20 cellular contexts compared by ENCODE assay signal in the genomic region with DNA sequence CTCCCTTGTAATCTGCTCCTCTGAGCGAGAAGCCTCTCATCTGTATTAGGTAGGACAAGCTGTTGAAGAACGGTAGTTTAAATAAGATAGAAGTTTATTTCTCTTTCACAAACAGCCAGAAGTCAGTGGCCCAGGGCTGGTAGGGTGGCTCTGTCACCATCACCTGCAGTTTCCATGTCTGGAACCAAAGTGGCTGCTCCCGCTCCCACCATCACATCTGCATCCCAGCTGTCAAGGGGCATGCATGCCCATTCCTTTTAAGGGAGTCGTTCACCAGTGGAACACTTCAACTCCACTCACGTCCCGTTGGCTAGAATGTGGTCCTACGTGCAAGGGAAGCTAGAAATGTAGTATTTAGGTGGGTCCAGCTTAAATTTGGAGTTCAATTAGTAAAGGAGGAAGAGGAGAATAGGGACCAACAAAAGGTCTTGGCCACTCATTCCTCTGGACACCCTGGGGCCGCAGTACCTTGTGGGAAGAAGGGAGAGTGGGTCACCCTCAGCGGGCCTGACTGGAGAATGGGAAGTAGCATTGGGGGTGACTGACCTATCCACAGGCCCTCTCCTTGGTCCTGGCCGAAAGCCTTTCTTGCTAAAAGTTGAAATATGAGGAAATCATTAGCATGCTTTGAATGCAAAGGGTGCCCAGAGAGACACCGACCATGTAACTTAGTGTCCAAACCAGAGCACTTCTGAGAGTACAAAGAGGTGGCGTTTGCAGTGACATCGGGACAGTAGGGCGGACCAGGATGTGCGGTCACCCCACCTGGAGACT. TPM values are rescaled to one million over a fixed set of nuclear protein-coding genes. Genes with fewer than 3 reads are reported as not detected.
A peak's percentile ranks its signal among the peaks of the same experiment; 100 is the strongest.
DNase-seq lines count a peak whose midpoint lies in the region; ATAC-seq, FAIRE-seq and TF ChIP-seq lines count a peak whose summit lies in the region.
"Had no signal": no experiment of that assay in that cellular context is flagged by ENCODE, and none has a peak within 500 bp of the region (broad histone marks: within the 10 kb centered on the region; RNA-seq: fewer than 3 reads in every experiment).

No MANE protein-coding gene starts in this region.

- H3K4me3 ChIP-seq in HepG2 (replicated peaks in 1 of 3; ENCODE audit: insufficient read depth in 1 of 3, low read depth in 2 of 3, low read length in 3 of 3) = no peak overlapping the region
- no peak overlapping the region for H3K4me3 ChIP-seq in right lobe of liver
- no peak overlapping the region for H3K4me3 ChIP-seq in astrocyte (ENCODE audit: insufficient read depth, low read depth, low read length)
- H3K4me3 ChIP-seq in kidney (ENCODE audit: low read length in 2 of 2) = no peak overlapping the region
- H3K4me3 ChIP-seq: A549, HAP-1 had no signal

- intact Hi-C loops in HepG2 (cut with micrococcal nuclease; ENCODE audit: unreplicated experiment) = no loop called here
- intact Hi-C loops in right lobe of liver (cut with DNase I) = no loop called here
- intact Hi-C loops in kidney (cut with DNase I) = no loop called here

- H3K27me3 ChIP-seq in HepG2 (ENCODE audit: control insufficient read depth in 1 of 2, insufficient read depth in 2 of 2, low read length in 2 of 2) (peaks cover 0 to 4% of the 10 kb centered on the region in 2 experiments; a peak in 3 of 5 replicates), right lobe of liver (no peaks in the 10 kb centered on the region), astrocyte (ENCODE audit: insufficient read depth, low read length) (no peaks in the 10 kb centered on the region)
- H3K27me3 ChIP-seq: BE2C had no signal

- BruUV-seq in HepG2 (replicated peaks; lab: Mats Ljungman, UMichigan) = no TSS peak

- in situ Hi-C loops in HepG2 (cut with HindIII; ENCODE audit: extremely low pct_ligation_motif_present, low pct_unique_long_range_greater_than_20kb) = no loop called here

- H3K27me3 Mint-ChIP-seq in astrocyte (ENCODE audit: low read depth, unreplicated experiment) = no peaks in the 10 kb centered on the region

- H2AFZ ChIP-seq in HepG2 (ENCODE audit: low read length) = no peak overlapping the region
- H2AFZ ChIP-seq in astrocyte (ENCODE audit: low read depth, low read length) = no peak overlapping the region

- H3K36me3 ChIP-seq in HepG2 (replicated peaks in 1 of 2; ENCODE audit: control insufficient read depth in 1 of 2, insufficient read depth in 2 of 2, low read length in 2 of 2) (no peaks in the 10 kb centered on the region), right lobe of liver (no peaks in the 10 kb centered on the region), astrocyte (ENCODE audit: insufficient read depth, low read length) (no peaks in the 10 kb centered on the region), kidney (ENCODE audit: control insufficient read depth in 1 of 2, insufficient read depth in 2 of 2, low read length in 2 of 2) (no peaks in the 10 kb centered on the region)
- H3K36me3 ChIP-seq: BE2C, HAP-1 had no signal

- no peak for FAIRE-seq in HepG2 (lab: Jason Lieb, UNC)
- no peak for FAIRE-seq in astrocyte (lab: Jason Lieb, UNC)
- no peak for FAIRE-seq in kidney (lab: Jason Lieb, UNC)
- FAIRE-seq: A549, D721Med, G401.6, GM12891 had no signal

- no peak overlapping the region for H3K27ac Mint-ChIP-seq in astrocyte (ENCODE audit: unreplicated experiment)
- H3K27ac Mint-ChIP-seq: HFFc6 had no signal

- H3K27ac ChIP-seq in HepG2 (ENCODE audit: extremely low read length, insufficient read depth, low read length) (no peak overlapping the region), right lobe of liver (no peak overlapping the region), astrocyte (ENCODE audit: low read depth, low read length) (no peak overlapping the region), kidney (ENCODE audit: low read depth in 2 of 2, low read length in 2 of 2) (no peak overlapping the region)
- H3K27ac ChIP-seq: A549, C4-2B had no signal

- no peak overlapping the region for H3K4me2 ChIP-seq in HepG2 (ENCODE audit: low read depth, low read length)
- H3K4me2 ChIP-seq in astrocyte (ENCODE audit: low read length) = no peak overlapping the region
- H3K4me2 ChIP-seq: A549 had no signal

- H3K36me3 Mint-ChIP-seq in astrocyte (ENCODE audit: low read depth, unreplicated experiment) = peaks cover 7% of the 10 kb centered on the region
- H3K36me3 Mint-ChIP-seq: CD4-positive, alpha-beta memory T cell had no signal

- DNase-seq in HepG2 (ENCODE audit: low spot score) = no peak
- DNase-seq in right lobe of liver = no peak
- DNase-seq in astrocyte (ENCODE audit: low read depth) = no peak
- peak; percentile 26 for DNase-seq in kidney
- DNase-seq in putamen (ENCODE audit: low spot score) = no peak
- no peak for DNase-seq in effector CD4-positive, alpha-beta T cell
- DNase-seq: CD4-positive, alpha-beta memory T cell; COR-L47; DMS153; DMS79 treated with DMSO at 0.1 percent for 48 hours; EL; GOT3; HFFc6 had no signal

- H3K9me3 ChIP-seq in HepG2 (ENCODE audit: low read length) (no peaks in the 10 kb centered on the region), right lobe of liver (no peaks in the 10 kb centered on the region), astrocyte (ENCODE audit: insufficient read depth, low read depth, low read length) (peaks cover 4% of the 10 kb centered on the region), kidney (ENCODE audit: control insufficient read depth in 1 of 2, low read length in 2 of 2) (no peaks in the 10 kb centered on the region)
- H3K9me3 ChIP-seq: A549, BE2C, HAP-1 had no signal

- peaks cover 16% of the 10 kb centered on the region for H3K4me1 Mint-ChIP-seq in astrocyte (ENCODE audit: low read depth, unreplicated experiment)

- POLR2A ChIA-PET in HepG2 (lab: Yijun Ruan, JAX) = interaction anchor here (0.9 kb wide), 1 partner anchor 259 kb away, joined by 3 read pairs; no protein-coding TSS in a partner anchor

- TF ChIP-seq POLR2A in HepG2 (IDR thresholded peaks at IDR 0.05; ENCODE audit: insufficient read depth in 1 of 2, low read depth in 2 of 2, low read length in 2 of 2) (no peak), right lobe of liver (IDR thresholded peaks at IDR 0.05) (no peak)

- no peaks in the 10 kb centered on the region for H3K9me3 Mint-ChIP-seq in astrocyte (ENCODE audit: unreplicated experiment)
- H3K9me3 Mint-ChIP-seq: HFFc6 had no signal

- TF ChIP-seq EP300 in HepG2 (IDR thresholded peaks at IDR 0.05; ENCODE audit: low read depth in 2 of 2, low read length in 2 of 2) (no peak), HepG2 (CRISPR knock-in tag; IDR thresholded peaks at IDR 0.05; ENCODE audit: borderline replicate concordance) (no peak)

- no peak overlapping the region for H3K9ac ChIP-seq in HepG2 (ENCODE audit: insufficient read depth, low read depth, low read length)
- no peak overlapping the region for H3K9ac ChIP-seq in astrocyte (ENCODE audit: low read length)
- H3K9ac ChIP-seq in kidney (ENCODE audit: low read length in 2 of 2) = no peak overlapping the region

- peak overlapping the region; percentile 20 for H3K4me3 Mint-ChIP-seq in astrocyte (ENCODE audit: unreplicated experiment)
- H3K4me3 Mint-ChIP-seq: CD4-positive, alpha-beta memory T cell; HFFc6 had no signal

- no peaks in the 10 kb centered on the region for H4K20me1 ChIP-seq in HepG2 (ENCODE audit: insufficient read depth, low read length)
- peaks cover 6% of the 10 kb centered on the region for H4K20me1 ChIP-seq in astrocyte (ENCODE audit: insufficient read depth, low read length)

- H3K4me1 ChIP-seq in HepG2 (ENCODE audit: insufficient read depth, low read length) = peaks cover 45% of the 10 kb centered on the region
- peaks cover 0 to 31% (median 13%) of the 10 kb centered on the region in 4 donors for H3K4me1 ChIP-seq in right lobe of liver
- H3K4me1 ChIP-seq in astrocyte (ENCODE audit: insufficient read depth, low read length) = peaks cover 12% of the 10 kb centered on the region
- peaks cover 0 to 8% of the 10 kb centered on the region in 2 donors for H3K4me1 ChIP-seq in kidney (ENCODE audit: control insufficient read depth in 1 of 2, insufficient read depth in 1 of 2, low read depth in 1 of 2, low read length in 2 of 2)
- H3K4me1 ChIP-seq: HAP-1 had no signal

- TF ChIP-seq CTCF in HepG2 (CRISPR knock-in tag; IDR thresholded peaks at IDR 0.05) = no peak
- TF ChIP-seq CTCF in right lobe of liver (IDR thresholded peaks at IDR 0.05) = no peak
- TF ChIP-seq CTCF in astrocyte (IDR thresholded peaks at IDR 0.05; ENCODE audit: insufficient read depth, low read depth, low read length) = no peak
- TF ChIP-seq CTCF in kidney (IDR thresholded peaks at IDR 0.05; ENCODE audit: borderline replicate concordance, extremely low read depth, insufficient read depth) = no peak

- H3K79me2 ChIP-seq in HepG2 (ENCODE audit: insufficient read depth, low read length) (no peaks in the 10 kb centered on the region), astrocyte (ENCODE audit: insufficient read depth, low read length) (no peaks in the 10 kb centered on the region)

- no peak for ATAC-seq in HepG2
- ATAC-seq in right lobe of liver = no peak

- TF ChIP-seq RAD21 in HepG2 (CRISPR knock-in tag; IDR thresholded peaks at IDR 0.05) = no peak

- 74% methylated on average over 10 of the region's 15 CpGs for WGBS in HepG2 (ENCODE audit: low lambda C conversion rate)
- WGBS in right lobe of liver (ENCODE audit: insufficient coverage, low coverage, low lambda C conversion rate, missing lambda C conversion rate) = 96% methylated on average over 7 of the region's 15 CpGs

- CTCF ChIA-PET in HepG2 (lab: Yijun Ruan, JAX; ENCODE audit: low intra/inter-chr PET ratio, low total read pairs) = no interaction called here

RNA-seq across cellular contexts. Expression of gene ELFN1, which starts 48.0 kb away (rescaled TPM):
- total RNA-seq in HepG2 (2016; rRNA removed; fragmentation: Illumina TruSeq; extraction: Trizol) (0.13 and 0.18 TPM in 2 replicates), right lobe of liver (10 to 100 TPM in 1 of 6 experiments, 1 to 10 TPM in 5; 5.4 to 13.0 (median 7.5) TPM), astrocyte (18.0 and 19.7 TPM in 2 replicates), kidney (3.8 TPM)
- total RNA-seq in HepG2 (2016; cell fraction: cytosol; rRNA removed; fragmentation: Illumina TruSeq; extraction: Trizol; ENCODE audit: low read depth) = 0.10 TPM in 1 of 2 replicates, not detected in the other
- total RNA-seq in HepG2 (2016; cell fraction: insoluble cytoplasmic fraction; rRNA removed; fragmentation: Illumina TruSeq; extraction: Trizol) = 0.21 and 0.28 TPM in 2 replicates
- 0.10 and 0.12 TPM in 2 replicates for total RNA-seq in HepG2 (2016; cell fraction: membrane; rRNA removed; fragmentation: Illumina TruSeq; extraction: Trizol)
- total RNA-seq in HepG2 (2016; cell fraction: nucleus; rRNA removed; fragmentation: Illumina TruSeq; extraction: Trizol) = 0.13 and 0.19 TPM in 2 replicates
- polyA plus RNA-seq in HepG2 (2011; rRNA removed) (0.13 and 1.5 TPM in 2 replicates), kidney (ENCODE audit: insufficient read depth, low read depth, low replicate concordance) (3.5 TPM)
- 0.32 and 1.0 TPM in 2 replicates for polyA plus RNA-seq in HepG2 (2011; cell fraction: cytosol; rRNA removed)
- 0.48 and 1.6 TPM in 2 replicates for polyA plus RNA-seq in HepG2 (2011; cell fraction: nucleus; rRNA removed)
- 0.28 and 1.0 TPM in 2 replicates for polyA plus RNA-seq in HepG2 (2012)
- 0.03 and 0.05 TPM in 2 replicates for polyA plus RNA-seq in HepG2 (2016; cell fraction: cytosol; fragmentation: Illumina TruSeq; extraction: Trizol; ENCODE audit: low read depth)
- polyA plus RNA-seq in HepG2 (2016; cell fraction: insoluble cytoplasmic fraction; fragmentation: Illumina TruSeq; extraction: Trizol; ENCODE audit: low read depth) = 0.22 and 0.29 TPM in 2 replicates
- polyA plus RNA-seq in HepG2 (2016; cell fraction: membrane; fragmentation: Illumina TruSeq; extraction: Trizol; ENCODE audit: low read depth) = 0.09 and 0.12 TPM in 2 replicates
- polyA plus RNA-seq in HepG2 (2016; cell fraction: nucleus; fragmentation: Illumina TruSeq; extraction: Trizol; ENCODE audit: insufficient read depth, low read depth) = 0.27 and 0.31 TPM in 2 replicates
- polyA minus RNA-seq in HepG2 (2011; rRNA and poly(A)+ RNA removed; ENCODE audit: low replicate concordance) = 0.21 and 0.50 TPM in 2 replicates
- polyA minus RNA-seq in HepG2 (2011; cell fraction: cytosol; rRNA and poly(A)+ RNA removed) = 0.18 and 1.1 TPM in 2 replicates
- 0.13 and 0.50 TPM in 2 replicates for polyA minus RNA-seq in HepG2 (2011; cell fraction: nucleus; rRNA and poly(A)+ RNA removed)
- polyA plus RNA-seq: CD4-positive, alpha-beta memory T cell had no signal
